In genomic region chr3:151576524-151576923, GRCh38 we compare ENCODE assay signal across 27 cellular contexts.
"Had no signal": no experiment of that assay in that cellular context is flagged by ENCODE, and none has a peak within 500 bp of the region (broad histone marks: within the 10 kb centered on the region; RNA-seq: fewer than 3 reads in every experiment).

No MANE protein-coding gene starts in this region.

- H3K9me3 Mint-ChIP-seq: activated naive CD8-positive, alpha-beta T cell treated with anti-CD3 and anti-CD28 coated beads for 36 hours; activated T-helper 1 cell treated with anti-CD3 and anti-CD28 coated beads, Interleukin-12 subunit alpha, Interleukin-12 subunit beta, Interleukin-2, Interleukin-4 antibody, amounts not matched to agents 30 ng/mL and 10 ng/mL and 1 ng/mL, durations not matched to agents 14 hours and 24 hours and 36 hours; neural progenitor cell; T-helper 1 cell treated with Interleukin-12 subunit alpha and Interleukin-12 subunit beta and Interleukin-4 antibody, amounts not matched to agents 30 μg/mL and 1 μg/mL, for 36 hours had no signal

- H3K4me2 ChIP-seq: neural progenitor cell had no signal

- H3K4me1 ChIP-seq: heart left ventricle, lower lobe of right lung, neural progenitor cell, tibial artery, upper lobe of right lung had no signal

- H3K27ac ChIP-seq: adrenal gland, brain microvascular endothelial cell, heart left ventricle, lower lobe of right lung, neural progenitor cell, suprapubic skin, tibial artery, upper lobe of right lung had no signal

- H3K4me3 ChIP-seq: adrenal gland, heart left ventricle, lower lobe of right lung, neural progenitor cell, suprapubic skin, tibial artery, upper lobe of right lung had no signal

- H3K4me1 Mint-ChIP-seq: activated naive CD8-positive, alpha-beta T cell treated with anti-CD3 and anti-CD28 coated beads for 36 hours; natural killer cell; neural progenitor cell had no signal

- H3K9me3 ChIP-seq: adrenal gland, lower lobe of right lung, suprapubic skin, upper lobe of right lung had no signal

- H2AFZ ChIP-seq: neural progenitor cell had no signal

- H3K27me3 ChIP-seq: adrenal gland, brain microvascular endothelial cell, heart left ventricle, neural progenitor cell, suprapubic skin, tibial artery, upper lobe of right lung had no signal

- DNase-seq: activated CD4-positive, alpha-beta T cell treated with anti-CD3 and anti-CD28 coated beads for 4 hours; activated CD4-positive, alpha-beta T cell treated with anti-CD3 and anti-CD28 coated beads, Interleukin-2, amount 50 U/mL, for 4 hours; activated CD4-positive, CD25-positive, alpha-beta regulatory T cell; activated CD8-positive, alpha-beta memory T cell treated with anti-CD3 and anti-CD28 coated beads for 24 hours; activated effector memory CD4-positive, alpha-beta T cell treated with anti-CD3 and anti-CD28 coated beads, Interleukin-2, amount 50 U/mL, for 16 hours; activated naive CD4-positive, alpha-beta T cell treated with anti-CD3 and anti-CD28 coated beads for 36 hours; activated naive CD8-positive, alpha-beta T cell treated with anti-CD3 and anti-CD28 coated beads for 36 hours; activated T-cell treated with anti-CD3 and anti-CD28 coated beads, Interleukin-2, amount 50 U/mL, for 1 hour; adrenal gland; brain microvascular endothelial cell; heart left ventricle; hypothalamus; kidney glomerular epithelial cell; lower lobe of right lung; mesenchymal stem cell; natural killer cell; right cardiac atrium; stimulated activated CD4-positive, alpha-beta T cell treated with anti-CD3 and anti-CD28 coated beads, Interleukin-15, amount 100 ng/mL, for 24 hours; stimulated activated CD4-positive, alpha-beta T cell treated with anti-CD3 and anti-CD28 coated beads, Interleukin-2, amount 100 ng/mL, for 24 hours; stimulated activated naive CD4-positive, alpha-beta T cell; T-helper 9 cell; tibial artery; upper lobe of right lung had no signal

- H3K27ac Mint-ChIP-seq: activated naive CD4-positive, alpha-beta T cell treated with anti-CD3 and anti-CD28 coated beads for 36 hours; activated naive CD8-positive, alpha-beta T cell treated with anti-CD3 and anti-CD28 coated beads for 36 hours; activated T-helper 1 cell treated with anti-CD3 and anti-CD28 coated beads, Interleukin-12 subunit alpha, Interleukin-12 subunit beta, Interleukin-2, Interleukin-4 antibody, amounts not matched to agents 30 ng/mL and 10 ng/mL and 1 ng/mL, durations not matched to agents 14 hours and 24 hours and 36 hours; natural killer cell; neural progenitor cell; T-helper 1 cell treated with Interleukin-12 subunit alpha and Interleukin-12 subunit beta and Interleukin-4 antibody, amounts not matched to agents 30 μg/mL and 1 μg/mL, for 36 hours had no signal

- H3K36me3 ChIP-seq: adrenal gland, brain microvascular endothelial cell, heart left ventricle, lower lobe of right lung, neural progenitor cell, suprapubic skin, tibial artery, upper lobe of right lung had no signal

- H3K4me3 Mint-ChIP-seq: activated naive CD4-positive, alpha-beta T cell treated with anti-CD3 and anti-CD28 coated beads for 36 hours; activated naive CD8-positive, alpha-beta T cell treated with anti-CD3 and anti-CD28 coated beads for 36 hours; activated T-helper 1 cell treated with anti-CD3 and anti-CD28 coated beads, Interleukin-12 subunit alpha, Interleukin-12 subunit beta, Interleukin-2, Interleukin-4 antibody, amounts not matched to agents 30 ng/mL and 10 ng/mL and 1 ng/mL, durations not matched to agents 14 hours and 24 hours and 36 hours; natural killer cell; neural progenitor cell; T-helper 1 cell treated with Interleukin-12 subunit alpha and Interleukin-12 subunit beta and Interleukin-4 antibody, amounts not matched to agents 30 μg/mL and 1 μg/mL, for 36 hours had no signal

- H3K36me3 Mint-ChIP-seq: activated naive CD8-positive, alpha-beta T cell treated with anti-CD3 and anti-CD28 coated beads for 36 hours; natural killer cell; neural progenitor cell had no signal

- H3K9ac ChIP-seq: neural progenitor cell had no signal
